Comparison of ENCODE assay signal across 8 cellular contexts in the genomic region with DNA sequence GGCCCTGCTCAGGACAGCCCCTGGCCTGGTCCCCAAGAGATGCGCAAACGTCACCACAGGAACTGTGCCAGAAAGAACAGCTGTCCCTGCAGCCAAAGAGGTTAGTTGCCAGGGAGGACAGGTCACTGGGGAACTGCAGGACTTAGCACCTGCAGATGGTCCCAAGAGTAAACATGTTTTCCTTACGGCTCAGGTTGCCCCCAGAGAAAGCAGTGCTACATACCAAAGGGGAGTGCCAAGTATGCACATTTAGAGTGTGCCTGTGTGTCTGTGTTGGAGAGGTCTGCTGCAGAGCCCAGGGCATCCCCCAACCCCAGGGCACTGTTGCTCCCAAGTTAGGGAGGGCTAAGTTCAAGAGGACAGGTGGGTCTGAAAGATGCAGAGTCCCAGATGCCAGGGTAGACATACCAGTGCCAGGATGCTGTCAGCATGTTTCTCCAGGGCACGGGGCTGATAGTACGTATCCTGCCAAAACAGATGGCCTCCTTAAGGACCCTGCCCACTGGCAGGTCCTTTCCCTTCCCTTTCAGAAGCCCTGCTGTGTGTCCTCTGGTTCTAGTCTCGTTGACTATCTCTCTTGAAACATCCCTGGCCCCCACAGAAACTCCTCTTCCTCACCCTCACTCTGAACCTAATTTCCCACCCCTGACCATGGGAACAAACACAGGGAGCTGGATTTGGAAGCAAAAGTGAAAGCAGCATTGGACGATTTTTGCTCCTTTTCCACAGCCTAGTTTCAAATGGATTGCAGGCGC. TPM values are rescaled to one million over a fixed set of nuclear protein-coding genes. Genes with fewer than 3 reads are reported as not detected.
A peak's percentile ranks its signal among the peaks of the same experiment; 100 is the strongest.
DNase-seq lines count a peak whose midpoint lies in the region; ATAC-seq, FAIRE-seq and TF ChIP-seq lines count a peak whose summit lies in the region.

No MANE protein-coding gene starts in this region.

- peak; percentile 18 for FAIRE-seq in endothelial cell of umbilical vein (lab: Jason Lieb, UNC)

- H3K4me1 Mint-ChIP-seq in nephron, result peaks cover 16% of the 10 kb centered on the region

- CTCF ChIA-PET in Panc1 (lab: Charles Lee), result no interaction called here
- CTCF ChIA-PET in endothelial cell of umbilical vein (lab: Charles Lee), result interaction anchor here (1.2 to 1.9 kb wide), 6 partner anchors 10 to 105 kb away, joined by 3 to 9 read pairs (median 6); a partner anchor contains a TSS

- in situ Hi-C loops in Panc1 (cut with HindIII; ENCODE audit: low pct_unique_long_range_greater_than_20kb, low sequenced_read_pairs), result no loop called here

- H3K27ac ChIP-seq in Panc1 (ENCODE audit: low read length), result peak overlapping the region; percentile 95
- H3K27ac ChIP-seq in endothelial cell of umbilical vein (ENCODE audit: insufficient read depth, low read depth, low read length), result peak overlapping the region; percentile 77

- H3K9me3 Mint-ChIP-seq in nephron, result no peaks in the 10 kb centered on the region

- H3K79me2 ChIP-seq in endothelial cell of umbilical vein (ENCODE audit: control insufficient read depth, insufficient read depth, low read length), result peaks cover 21% of the 10 kb centered on the region

- POLR2A ChIA-PET in Panc1 (lab: Charles Lee) (no interaction called here), endothelial cell of umbilical vein (lab: Charles Lee) (no interaction called here)

- ATAC-seq in Panc1, result no peak
- no peak for ATAC-seq in GM18868 (IDR thresholded peaks at IDR 0.05; ENCODE audit: unreplicated experiment)

- H3K4me1 ChIP-seq in Panc1 (ENCODE audit: control insufficient read depth, insufficient read depth, low read length) (peaks cover 7% of the 10 kb centered on the region; the same call in 1 of the 2 replicates), endothelial cell of umbilical vein (ENCODE audit: control insufficient read depth, extremely low read depth, insufficient read depth, low read length) (peaks cover 11% of the 10 kb centered on the region)

- H3K9ac ChIP-seq in endothelial cell of umbilical vein (replicated peaks; ENCODE audit: extremely low read depth, insufficient read depth, low read length), result peak overlapping the region; percentile 90

- H2AFZ ChIP-seq in endothelial cell of umbilical vein (ENCODE audit: low read depth, low read length), result peak overlapping the region; percentile 13

- H3K36me3 ChIP-seq in Panc1 (ENCODE audit: control insufficient read depth, insufficient read depth, low read length) (peaks cover 4% of the 10 kb centered on the region; the same call in 1 of the 2 replicates), endothelial cell of umbilical vein (ENCODE audit: control insufficient read depth in 2 of 2, extremely low read depth in 1 of 2, insufficient read depth in 2 of 2, low read length in 2 of 2) (peaks cover 0 to 5% of the 10 kb centered on the region in 2 experiments)

- H3K27ac Mint-ChIP-seq in nephron, result peak overlapping the region; percentile 90 to 96 (median 94)

- peak overlapping the region; percentile 98 to 99 (median 98) for H3K4me3 Mint-ChIP-seq in nephron

- no peaks in the 10 kb centered on the region for H4K20me1 ChIP-seq in endothelial cell of umbilical vein (replicated peaks; ENCODE audit: control insufficient read depth, extremely low read depth, insufficient read depth, low read length)

- DNase-seq in NCI-H2107 treated with DMSO at 0.1 percent for 48 hours (lab: John Stamatoyannopoulos, UW; ENCODE audit: unreplicated experiment) (peak; percentile 17), NCI-H2107 (lab: John Stamatoyannopoulos, UW) (no peak), Panc1 (ENCODE audit: low read depth, low spot score) (no peak), endothelial cell of umbilical vein (ENCODE audit: low read depth, low spot score) (peak; percentile 8), mesenteric fat pad (ENCODE audit: low spot score) (no peak)
- DNase-seq in activated CD8-positive, alpha-beta memory T cell treated with anti-CD3 and anti-CD28 coated beads, Interleukin-2, amount 50 U/mL, for 4 hours, result no peak

- TF ChIP-seq POLR2A in endothelial cell of umbilical vein (IDR thresholded peaks at IDR 0.05; ENCODE audit: low read depth, low read length), result no peak

- H3K27me3 Mint-ChIP-seq in nephron (ENCODE audit: low read depth), result peaks cover 2% of the 10 kb centered on the region

- H3K36me3 Mint-ChIP-seq in nephron (ENCODE audit: low read depth), result peaks cover 22% of the 10 kb centered on the region

- H3K4me3 ChIP-seq in Panc1 (ENCODE audit: low read depth in 2 of 2, low read length in 2 of 2) (peak overlapping the region; percentile 92 to 99), endothelial cell of umbilical vein (replicated peaks in 1 of 3; ENCODE audit: insufficient read depth in 1 of 3, low read depth in 1 of 3, low read length in 3 of 3) (peak overlapping the region; percentile 59 to 80 (median 74))

- no peak for TF ChIP-seq CTCF in Panc1 (IDR thresholded peaks at IDR 0.05)
- TF ChIP-seq CTCF in endothelial cell of umbilical vein (IDR thresholded peaks at IDR 0.05; ENCODE audit: extremely low read depth in 1 of 2, insufficient read depth in 1 of 2, low read depth in 1 of 2, low read length in 2 of 2), result no peak
- no peak for TF ChIP-seq CTCF in nephron (IDR thresholded peaks at IDR 0.05; ENCODE audit: unreplicated experiment in 3 of 3)

- no peaks in the 10 kb centered on the region for H3K9me3 ChIP-seq in Panc1 (ENCODE audit: control insufficient read depth, insufficient read depth, low read depth, low read length)
- H3K9me3 ChIP-seq in endothelial cell of umbilical vein (replicated peaks; ENCODE audit: control insufficient read depth, insufficient read depth, low read length), result no peaks in the 10 kb centered on the region

- intact Hi-C loops in Panc1 (cut with micrococcal nuclease; ENCODE audit: unreplicated experiment) (no loop called here), endothelial cell of umbilical vein (cut with micrococcal nuclease) (loop anchor here (2.0 kb wide), 2 partner anchors 29 to 37 kb away; no protein-coding TSS in a partner anchor)

- no peaks in the 10 kb centered on the region for H3K9me1 ChIP-seq in endothelial cell of umbilical vein (replicated peaks; ENCODE audit: control insufficient read depth, extremely low read depth, insufficient read depth, low read length)

- BruUV-seq in Panc1 (replicated peaks; lab: Mats Ljungman, UMichigan) (no TSS peak), endothelial cell of umbilical vein (replicated peaks; lab: Mats Ljungman, UMichigan) (no TSS peak)

- H3K27me3 ChIP-seq in Panc1 (ENCODE audit: control insufficient read depth, insufficient read depth, low read length) (no peaks in the 10 kb centered on the region), endothelial cell of umbilical vein (ENCODE audit: control insufficient read depth in 2 of 2, insufficient read depth in 2 of 2, low read length in 2 of 2) (no peaks in the 10 kb centered on the region)

- dilution Hi-C loops in endothelial cell of umbilical vein (cut with MboI; ENCODE audit: extremely low pct_ligation_motif_present, low sequenced_read_pairs), result no loop called here

- H3K4me2 ChIP-seq in endothelial cell of umbilical vein (ENCODE audit: insufficient read depth, low read length), result peak overlapping the region; percentile 78

RNA-seq across cellular contexts. Expression of a gene that starts 1.3 kb away (rescaled TPM):
- total RNA-seq in Panc1 (2021; ENCODE audit: unreplicated experiment) (47.2 TPM), endothelial cell of umbilical vein (41.3 and 48.9 TPM in 2 replicates), mesenteric fat pad (38.8 TPM)
- 44.7 TPM for polyA plus RNA-seq in Panc1 (2012; ENCODE audit: insufficient read length)
- 60.1 and 60.3 TPM in 2 replicates for polyA plus RNA-seq in endothelial cell of umbilical vein
- polyA plus RNA-seq in endothelial cell of umbilical vein (2011; cell fraction: cytosol; rRNA removed), result 42.2 and 43.2 TPM in 2 replicates
- polyA plus RNA-seq in endothelial cell of umbilical vein (2011; cell fraction: nucleus; rRNA removed), result 140 and 162 TPM in 2 replicates
- 31.1 and 32.2 TPM in 2 replicates for polyA plus RNA-seq in endothelial cell of umbilical vein (2012)
- 70.6 and 88.1 TPM in 2 replicates for polyA minus RNA-seq in endothelial cell of umbilical vein
- 20.5 TPM for polyA minus RNA-seq in endothelial cell of umbilical vein (2011; cell fraction: cytosol; rRNA and poly(A)+ RNA removed)
- polyA minus RNA-seq in endothelial cell of umbilical vein (2011; cell fraction: nucleus; rRNA and poly(A)+ RNA removed), result 30.1 and 30.6 TPM in 2 replicates

RNA-seq across cellular contexts. Expression of a gene that starts 4.8 kb away (rescaled TPM):
- total RNA-seq in Panc1 (2021; ENCODE audit: unreplicated experiment), result not detected
- polyA plus RNA-seq in Panc1 (2012; ENCODE audit: insufficient read length), result not detected
- total RNA-seq in endothelial cell of umbilical vein, result not detected in 2 replicates
- polyA plus RNA-seq in endothelial cell of umbilical vein, result not detected in 2 replicates
- not detected in 2 replicates for polyA plus RNA-seq in endothelial cell of umbilical vein (2011; cell fraction: cytosol; rRNA removed)
- not detected in 2 replicates for polyA plus RNA-seq in endothelial cell of umbilical vein (2011; cell fraction: nucleus; rRNA removed)
- not detected in 2 replicates for polyA plus RNA-seq in endothelial cell of umbilical vein (2012)
- not detected in 2 replicates for polyA minus RNA-seq in endothelial cell of umbilical vein
- not detected for polyA minus RNA-seq in endothelial cell of umbilical vein (2011; cell fraction: cytosol; rRNA and poly(A)+ RNA removed)
- polyA minus RNA-seq in endothelial cell of umbilical vein (2011; cell fraction: nucleus; rRNA and poly(A)+ RNA removed), result not detected in 2 replicates
- not detected for total RNA-seq in mesenteric fat pad

RNA-seq across cellular contexts. Expression of a gene that starts 13.3 kb away (rescaled TPM):
- not detected for total RNA-seq in Panc1 (2021; ENCODE audit: unreplicated experiment)
- not detected for polyA plus RNA-seq in Panc1 (2012; ENCODE audit: insufficient read length)
- total RNA-seq in endothelial cell of umbilical vein, result not detected in 2 replicates
- polyA plus RNA-seq in endothelial cell of umbilical vein, result not detected in 2 replicates
- not detected in 2 replicates for polyA plus RNA-seq in endothelial cell of umbilical vein (2011; cell fraction: cytosol; rRNA removed)
- polyA plus RNA-seq in endothelial cell of umbilical vein (2011; cell fraction: nucleus; rRNA removed), result not detected in 2 replicates
- not detected in 2 replicates for polyA plus RNA-seq in endothelial cell of umbilical vein (2012)
- not detected in 2 replicates for polyA minus RNA-seq in endothelial cell of umbilical vein
- not detected for polyA minus RNA-seq in endothelial cell of umbilical vein (2011; cell fraction: cytosol; rRNA and poly(A)+ RNA removed)
- not detected in 2 replicates for polyA minus RNA-seq in endothelial cell of umbilical vein (2011; cell fraction: nucleus; rRNA and poly(A)+ RNA removed)
- not detected for total RNA-seq in mesenteric fat pad

RNA-seq across cellular contexts. Expression of a gene that starts 19.7 kb away (rescaled TPM):
- 0.23 TPM for total RNA-seq in Panc1 (2021; ENCODE audit: unreplicated experiment)
- polyA plus RNA-seq in Panc1 (2012; ENCODE audit: insufficient read length), result not detected
- 0.35 TPM in 1 of 2 replicates, not detected in the other for total RNA-seq in endothelial cell of umbilical vein
- polyA plus RNA-seq in endothelial cell of umbilical vein, result 0.33 and 0.41 TPM in 2 replicates
- polyA plus RNA-seq in endothelial cell of umbilical vein (2011; cell fraction: cytosol; rRNA removed), result 0.14 TPM in 1 of 2 replicates, not detected in the other
- 1.6 and 1.8 TPM in 2 replicates for polyA plus RNA-seq in endothelial cell of umbilical vein (2011; cell fraction: nucleus; rRNA removed)
- polyA plus RNA-seq in endothelial cell of umbilical vein (2012), result 0.19 TPM in 1 of 2 replicates, not detected in the other
- polyA minus RNA-seq in endothelial cell of umbilical vein, result not detected in 2 replicates
- not detected for polyA minus RNA-seq in endothelial cell of umbilical vein (2011; cell fraction: cytosol; rRNA and poly(A)+ RNA removed)
- 0.67 TPM in 2 replicates for polyA minus RNA-seq in endothelial cell of umbilical vein (2011; cell fraction: nucleus; rRNA and poly(A)+ RNA removed)
- total RNA-seq in mesenteric fat pad, result not detected

RNA-seq across cellular contexts. Expression of a gene that starts 21.0 kb away (rescaled TPM):
- 0.62 TPM for total RNA-seq in Panc1 (2021; ENCODE audit: unreplicated experiment)
- polyA plus RNA-seq in Panc1 (2012; ENCODE audit: insufficient read length), result 0.27 TPM
- 5.2 and 8.2 TPM in 2 replicates for total RNA-seq in endothelial cell of umbilical vein
- polyA plus RNA-seq in endothelial cell of umbilical vein, result 11.4 and 11.8 TPM in 2 replicates
- 5.7 and 5.9 TPM in 2 replicates for polyA plus RNA-seq in endothelial cell of umbilical vein (2011; cell fraction: cytosol; rRNA removed)
- 4.1 and 6.4 TPM in 2 replicates for polyA plus RNA-seq in endothelial cell of umbilical vein (2011; cell fraction: nucleus; rRNA removed)
- polyA plus RNA-seq in endothelial cell of umbilical vein (2012), result 4.0 and 5.1 TPM in 2 replicates
- polyA minus RNA-seq in endothelial cell of umbilical vein, result 2.5 and 3.9 TPM in 2 replicates
- 1.6 TPM for polyA minus RNA-seq in endothelial cell of umbilical vein (2011; cell fraction: cytosol; rRNA and poly(A)+ RNA removed)
- 0.58 and 2.7 TPM in 2 replicates for polyA minus RNA-seq in endothelial cell of umbilical vein (2011; cell fraction: nucleus; rRNA and poly(A)+ RNA removed)
- 1.9 TPM for total RNA-seq in mesenteric fat pad

Comparison
In these comparisons a context has a peak if more than half of its experiments do, and no peak if none do; other contexts are left out.
1. DNase-seq: peak in NCI-H2107 treated with DMSO at 0.1 percent for 48 hours (single experiment) and endothelial cell of umbilical vein (single experiment); none in NCI-H2107 (single experiment), Panc1 (single experiment), mesenteric fat pad (single experiment) and activated CD8-positive, alpha-beta memory T cell treated with anti-CD3 and anti-CD28 coated beads, Interleukin-2, amount 50 U/mL, for 4 hours (single experiment).